ENCODE assay signal across 37 cellular contexts in genomic region chr14:23349156-23349845, GRCh38. TPM values are rescaled to one million over a fixed set of nuclear protein-coding genes. Genes with fewer than 3 reads are reported as not detected.
"Had no signal": no experiment of that assay in that cellular context is flagged by ENCODE, and none has a peak within 500 bp of the region (broad histone marks: within the 10 kb centered on the region; RNA-seq: fewer than 3 reads in every experiment).

No MANE protein-coding gene starts in this region.

- H3K36me3 Mint-ChIP-seq: stimulated activated effector memory CD8-positive, alpha-beta T cell treated with anti-CD3 and anti-CD28 coated beads, Interleukin-12 subunit alpha, Interleukin-12 subunit beta, amount 100 ng/mL, for 72 hours had no signal

- H3K27ac ChIP-seq: adrenal gland, body of pancreas, cardiac muscle cell, colonic mucosa, heart left ventricle, left lung, lower lobe of right lung, pancreas, prostate gland, skin epidermis, thyroid gland, upper lobe of right lung, VCaP had no signal

- H3K9me3 ChIP-seq: adrenal gland, body of pancreas, colonic mucosa, heart left ventricle, left lung, lower lobe of right lung, pancreas, prostate gland, thyroid gland, upper lobe of right lung had no signal

- H3K4me1 ChIP-seq: prostate gland had no signal

- H3K4me3 ChIP-seq: adrenal gland, body of pancreas, cardiac muscle cell, colonic mucosa, heart left ventricle, left lung, lower lobe of right lung, pancreas, prostate gland, skin epidermis, thyroid gland, upper lobe of right lung had no signal

- H3K27ac Mint-ChIP-seq: activated naive CD4-positive, alpha-beta T cell treated with anti-CD3 and anti-CD28 coated beads for 36 hours; activated naive CD8-positive, alpha-beta T cell treated with anti-CD3 and anti-CD28 coated beads for 36 hours; stimulated activated effector memory CD8-positive, alpha-beta T cell treated with anti-CD3 and anti-CD28 coated beads, Interleukin-12 subunit alpha, Interleukin-12 subunit beta, amount 100 ng/mL, for 72 hours; stimulated activated naive CD8-positive, alpha-beta T cell treated with anti-CD3 and anti-CD28 coated beads, Interleukin-15, Interleukin-2, amounts not matched to agents 100 ng/mL and 50 ng/mL, for 24 hours had no signal

- H3K36me3 ChIP-seq: adrenal gland, cardiac muscle cell, colonic mucosa, heart left ventricle, left lung, lower lobe of right lung, pancreas, prostate gland, thyroid gland, upper lobe of right lung had no signal

- FAIRE-seq: endothelial cell of umbilical vein, pancreas, TTC549 had no signal

- H3K9me3 Mint-ChIP-seq: activated naive CD4-positive, alpha-beta T cell treated with anti-CD3 and anti-CD28 coated beads for 36 hours; activated naive CD8-positive, alpha-beta T cell treated with anti-CD3 and anti-CD28 coated beads for 36 hours; naive thymus-derived CD8-positive, alpha-beta T cell; stimulated activated effector memory CD8-positive, alpha-beta T cell treated with anti-CD3 and anti-CD28 coated beads, Interleukin-12 subunit alpha, Interleukin-12 subunit beta, amount 100 ng/mL, for 72 hours; stimulated activated naive CD8-positive, alpha-beta T cell treated with anti-CD3 and anti-CD28 coated beads, Interleukin-15, Interleukin-2, amounts not matched to agents 100 ng/mL and 50 ng/mL, for 24 hours had no signal

- H3K27me3 ChIP-seq: body of pancreas, pancreas, thyroid gland had no signal

- DNase-seq: activated CD4-positive, alpha-beta T cell treated with anti-CD3 and anti-CD28 coated beads for 4 hours; activated CD4-positive, alpha-beta T cell treated with anti-CD3 and anti-CD28 coated beads, Interleukin-2, amount 50 U/mL, for 4 hours; activated CD8-positive, alpha-beta memory T cell treated with anti-CD3 and anti-CD28 coated beads for 24 hours; activated effector memory CD4-positive, alpha-beta T cell treated with Interleukin-2 at 50 U/mL for 16 hours; activated naive CD4-positive, alpha-beta T cell treated with anti-CD3 and anti-CD28 coated beads for 36 hours; activated naive CD8-positive, alpha-beta T cell treated with anti-CD3 and anti-CD28 coated beads for 36 hours; body of pancreas; cerebellar nuclear complex; colonic mucosa; heart left ventricle; kidney glomerular epithelial cell; left lung; lower lobe of right lung; mesenchymal stem cell; naive thymus-derived CD8-positive, alpha-beta T cell; pancreas; retina; stimulated activated CD4-positive, alpha-beta T cell treated with anti-CD3 and anti-CD28 coated beads, Interleukin-4, amount 100 ng/mL, for 24 hours; T-helper 9 cell; thyroid gland; upper lobe of right lung had no signal

- ATAC-seq: body of pancreas; heart left ventricle; left lung; lower lobe of right lung; naive thymus-derived CD8-positive, alpha-beta T cell; pancreas; sciatic nerve; stimulated activated effector memory CD8-positive, alpha-beta T cell treated with anti-CD3 and anti-CD28 coated beads, Interleukin-12 subunit alpha, Interleukin-12 subunit beta, amount 100 ng/mL, for 72 hours; upper lobe of right lung had no signal

- H3K4me3 Mint-ChIP-seq: activated naive CD4-positive, alpha-beta T cell treated with anti-CD3 and anti-CD28 coated beads for 36 hours; activated naive CD8-positive, alpha-beta T cell treated with anti-CD3 and anti-CD28 coated beads for 36 hours; stimulated activated effector memory CD8-positive, alpha-beta T cell treated with anti-CD3 and anti-CD28 coated beads, Interleukin-12 subunit alpha, Interleukin-12 subunit beta, amount 100 ng/mL, for 72 hours; stimulated activated naive CD8-positive, alpha-beta T cell treated with anti-CD3 and anti-CD28 coated beads, Interleukin-15, Interleukin-2, amounts not matched to agents 100 ng/mL and 50 ng/mL, for 24 hours had no signal

RNA-seq across cellular contexts. Expression of gene EFS, which starts 15.7 kb away (rescaled TPM):
- total RNA-seq: activated naive CD4-positive, alpha-beta T cell treated with anti-CD3 and anti-CD28 coated beads for 36 hours; activated naive CD8-positive, alpha-beta T cell treated with anti-CD3 and anti-CD28 coated beads for 36 hours; naive thymus-derived CD8-positive, alpha-beta T cell; T-helper 1 cell treated with Interleukin-12 subunit alpha and Interleukin-12 subunit beta and Interleukin-4 antibody, amounts not matched to agents 30 ng/mL and 1 ng/mL, for 36 hours had no signal
- polyA plus RNA-seq: naive thymus-derived CD8-positive, alpha-beta T cell had no signal

RNA-seq across cellular contexts. Expression of gene IL25, which starts 23.3 kb away (rescaled TPM):
- total RNA-seq: activated naive CD4-positive, alpha-beta T cell treated with anti-CD3 and anti-CD28 coated beads for 36 hours; activated naive CD8-positive, alpha-beta T cell treated with anti-CD3 and anti-CD28 coated beads for 36 hours; adrenal gland; aorta; body of pancreas; cardiac muscle cell; colonic mucosa; endothelial cell of umbilical vein; fibroblast of lung; fibroblast of villous mesenchyme; left lung; lower lobe of right lung; naive thymus-derived CD8-positive, alpha-beta T cell; pancreas; prostate gland; sciatic nerve; subcutaneous adipose tissue; T-helper 1 cell treated with Interleukin-12 subunit alpha and Interleukin-12 subunit beta and Interleukin-4 antibody, amounts not matched to agents 30 ng/mL and 1 ng/mL, for 36 hours; thyroid gland; upper lobe of right lung had no signal
- polyA plus RNA-seq: aorta; endothelial cell of umbilical vein; esophagus; fibroblast of lung; heart left ventricle; naive thymus-derived CD8-positive, alpha-beta T cell; pancreas had no signal

RNA-seq across cellular contexts. Expression of gene CMTM5, which starts 27.5 kb away (rescaled TPM):
- total RNA-seq: activated naive CD4-positive, alpha-beta T cell treated with anti-CD3 and anti-CD28 coated beads for 36 hours; activated naive CD8-positive, alpha-beta T cell treated with anti-CD3 and anti-CD28 coated beads for 36 hours; body of pancreas; endothelial cell of umbilical vein; fibroblast of villous mesenchyme; naive thymus-derived CD8-positive, alpha-beta T cell; subcutaneous adipose tissue; T-helper 1 cell treated with Interleukin-12 subunit alpha and Interleukin-12 subunit beta and Interleukin-4 antibody, amounts not matched to agents 30 ng/mL and 1 ng/mL, for 36 hours had no signal
- polyA plus RNA-seq: endothelial cell of umbilical vein; naive thymus-derived CD8-positive, alpha-beta T cell had no signal
